23 cellular contexts compared by ENCODE assay signal in the genomic region with DNA sequence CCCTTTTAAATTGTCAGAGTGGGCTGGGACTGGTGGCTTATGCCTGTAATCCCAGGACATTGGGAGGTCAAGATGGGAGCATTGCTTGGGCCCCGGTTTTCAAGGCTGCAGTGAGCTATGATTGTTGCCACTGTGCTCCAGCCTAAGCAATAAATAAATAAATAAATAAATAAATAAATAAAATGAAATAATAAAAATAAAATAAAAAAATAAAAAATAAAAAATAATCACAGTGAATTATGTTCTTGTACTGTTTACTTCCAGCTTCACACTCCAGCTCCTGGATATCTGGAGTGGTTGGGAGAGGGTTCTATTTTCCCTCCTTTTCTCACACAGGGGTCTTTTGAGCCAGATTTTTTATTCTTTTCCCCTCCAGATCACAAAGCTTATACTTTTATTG. TPM values are rescaled to one million over a fixed set of nuclear protein-coding genes. Genes with fewer than 3 reads are reported as not detected.
DNase-seq lines count a peak whose midpoint lies in the region; ATAC-seq, FAIRE-seq and TF ChIP-seq lines count a peak whose summit lies in the region.
"Had no signal": no experiment of that assay in that cellular context is flagged by ENCODE, and none has a peak within 500 bp of the region (broad histone marks: within the 10 kb centered on the region; RNA-seq: fewer than 3 reads in every experiment).

No MANE protein-coding gene starts in this region.

- POLR2A ChIA-PET in MCF 10A (lab: Yijun Ruan, JAX) = interaction anchor here (0.6 to 1.4 kb wide), 4 partner anchors 14 to 203 kb away, joined by 3 to 5 read pairs (median 4); partner anchors contain the start of gene EFEMP1
- POLR2A ChIA-PET in PC-3 (lab: Charles Lee; ENCODE audit: unreplicated experiment) = no interaction called here
- POLR2A ChIA-PET in endothelial cell of umbilical vein (lab: Charles Lee) = no interaction called here

- H3K9me3 ChIP-seq in mammary epithelial cell (replicated peaks; ENCODE audit: insufficient read depth, low read length) = no peaks in the 10 kb centered on the region
- no peaks in the 10 kb centered on the region for H3K9me3 ChIP-seq in PC-3 (ENCODE audit: low read length)
- no peaks in the 10 kb centered on the region for H3K9me3 ChIP-seq in endothelial cell of umbilical vein (replicated peaks; ENCODE audit: control insufficient read depth, insufficient read depth, low read length)
- H3K9me3 ChIP-seq: BLaER1 treated with 17β-estradiol and CSF1 and Interleukin-3, amounts not matched to agents 10 nM and 100 nM had no signal

- peak overlapping the region; percentile 40 for H2AFZ ChIP-seq in mammary epithelial cell (ENCODE audit: low read depth, low read length)
- H2AFZ ChIP-seq in PC-3 (ENCODE audit: low read length) = peak overlapping the region; percentile 27; the same call in 1 of the 2 replicates
- peak overlapping the region; percentile 36 for H2AFZ ChIP-seq in endothelial cell of umbilical vein (ENCODE audit: low read depth, low read length)

- H4K20me1 ChIP-seq in mammary epithelial cell (ENCODE audit: insufficient read depth, low read length) (no peaks in the 10 kb centered on the region), PC-3 (ENCODE audit: low read length) (no peaks in the 10 kb centered on the region), endothelial cell of umbilical vein (replicated peaks; ENCODE audit: control insufficient read depth, extremely low read depth, insufficient read depth, low read length) (no peaks in the 10 kb centered on the region)
- H4K20me1 ChIP-seq: BLaER1 treated with 17β-estradiol and CSF1 and Interleukin-3, amounts not matched to agents 10 nM and 100 nM had no signal

- CTCF ChIA-PET in mammary epithelial cell (lab: Charles Lee; ENCODE audit: low non-redundant PET) (no interaction called here), MCF 10A (lab: Yijun Ruan, JAX) (interaction anchor here (0.5 to 6.4 kb wide), 14 partner anchors 11 to 464 kb away, joined by 3 to 92 read pairs (median 6); partner anchors contain the start of genes CCDC85A and EFEMP1), PC-3 (lab: Charles Lee) (no interaction called here), endothelial cell of umbilical vein (lab: Charles Lee) (interaction anchor here (1.1 to 1.5 kb wide), 4 partner anchors 31 to 411 kb away, joined by 3 to 6 read pairs (median 5); no protein-coding TSS in a partner anchor)

- H3K79me2 ChIP-seq in mammary epithelial cell (ENCODE audit: insufficient read depth, low read length) (no peaks in the 10 kb centered on the region), PC-3 (ENCODE audit: low read length) (no peaks in the 10 kb centered on the region), endothelial cell of umbilical vein (ENCODE audit: control insufficient read depth, insufficient read depth, low read length) (no peaks in the 10 kb centered on the region)

- H3K27me3 Mint-ChIP-seq in MCF 10A (ENCODE audit: insufficient read depth, unreplicated experiment) = no peaks in the 10 kb centered on the region

- H3K4me1 ChIP-seq in mammary epithelial cell (ENCODE audit: insufficient read depth, low read length) = peaks cover 16% of the 10 kb centered on the region
- H3K4me1 ChIP-seq in PC-3 (ENCODE audit: insufficient read depth, low read length) = peaks cover 22% of the 10 kb centered on the region
- peaks cover 7% of the 10 kb centered on the region for H3K4me1 ChIP-seq in endothelial cell of umbilical vein (ENCODE audit: control insufficient read depth, extremely low read depth, insufficient read depth, low read length)

- no peaks in the 10 kb centered on the region for H3K9me2 ChIP-seq in PC-3 (replicated peaks; ENCODE audit: low read length)

- H3K9me1 ChIP-seq in endothelial cell of umbilical vein (replicated peaks; ENCODE audit: control insufficient read depth, extremely low read depth, insufficient read depth, low read length) = no peaks in the 10 kb centered on the region

- TF ChIP-seq CTCF in mammary epithelial cell (conservative IDR thresholded peaks at IDR 0.05 in 1 of 2, IDR thresholded peaks at IDR 0.05 in 1 of 2; ENCODE audit: extremely low read depth in 1 of 2, insufficient read depth in 1 of 2, low read depth in 1 of 2, low read length in 2 of 2) (no peak), MCF 10A (IDR thresholded peaks at IDR 0.05; ENCODE audit: unreplicated experiment) (no peak), PC-3 (conservative IDR thresholded peaks at IDR 0.05; ENCODE audit: low read depth, low read length) (no peak), endothelial cell of umbilical vein (IDR thresholded peaks at IDR 0.05; ENCODE audit: extremely low read depth in 1 of 2, insufficient read depth in 1 of 2, low read depth in 1 of 2, low read length in 2 of 2) (no peak)

- no peaks in the 10 kb centered on the region for H3F3A ChIP-seq in PC-3 (ENCODE audit: low read length, unreplicated experiment)

- no peak overlapping the region for H3K4me2 ChIP-seq in mammary epithelial cell (ENCODE audit: insufficient read depth, low read depth, low read length)
- peak overlapping the region; percentile 65; the same call in 1 of the 2 replicates for H3K4me2 ChIP-seq in PC-3 (ENCODE audit: low read length)
- no peak overlapping the region for H3K4me2 ChIP-seq in endothelial cell of umbilical vein (ENCODE audit: insufficient read depth, low read length)

- H3K9me3 Mint-ChIP-seq in MCF 10A (ENCODE audit: unreplicated experiment) = no peaks in the 10 kb centered on the region
- H3K9me3 Mint-ChIP-seq: CD4-positive, alpha-beta T cell; CD8-positive, alpha-beta T cell had no signal

- H3K27me3 ChIP-seq in mammary epithelial cell (ENCODE audit: insufficient read depth, low read length) = no peaks in the 10 kb centered on the region
- H3K27me3 ChIP-seq in PC-3 (ENCODE audit: low read length) = no peaks in the 10 kb centered on the region
- no peaks in the 10 kb centered on the region for H3K27me3 ChIP-seq in endothelial cell of umbilical vein (ENCODE audit: control insufficient read depth in 2 of 2, insufficient read depth in 2 of 2, low read length in 2 of 2)
- H3K27me3 ChIP-seq: BLaER1 treated with 17β-estradiol and CSF1 and Interleukin-3, amounts not matched to agents 10 nM and 100 nM had no signal

- no peak for TF ChIP-seq POLR2A in endothelial cell of umbilical vein (IDR thresholded peaks at IDR 0.05; ENCODE audit: low read depth, low read length)

- dilution Hi-C loops in mammary epithelial cell (cut with HindIII; ENCODE audit: low sequenced_read_pairs) = no loop called here
- dilution Hi-C loops in endothelial cell of umbilical vein (cut with MboI; ENCODE audit: extremely low pct_ligation_motif_present, low sequenced_read_pairs) = no loop called here

- H3K36me3 ChIP-seq in mammary epithelial cell (ENCODE audit: insufficient read depth, low read length) (no peaks in the 10 kb centered on the region), PC-3 (ENCODE audit: low read depth, low read length) (no peaks in the 10 kb centered on the region), endothelial cell of umbilical vein (ENCODE audit: control insufficient read depth in 2 of 2, extremely low read depth in 1 of 2, insufficient read depth in 2 of 2, low read length in 2 of 2) (no peaks in the 10 kb centered on the region)
- H3K36me3 ChIP-seq: BLaER1 treated with 17β-estradiol and CSF1 and Interleukin-3, amounts not matched to agents 10 nM and 100 nM had no signal

- WGBS in mammary epithelial cell (ENCODE audit: low coverage, missing lambda C conversion rate) = 94% methylated on average over 1 of the region's 1 CpG

- H3K9ac ChIP-seq in mammary epithelial cell (ENCODE audit: insufficient read depth, low read length) = no peak overlapping the region
- no peak overlapping the region for H3K9ac ChIP-seq in PC-3 (ENCODE audit: low read length)
- no peak overlapping the region for H3K9ac ChIP-seq in endothelial cell of umbilical vein (replicated peaks; ENCODE audit: extremely low read depth, insufficient read depth, low read length)
- H3K9ac ChIP-seq: BLaER1 treated with 17β-estradiol and CSF1 and Interleukin-3, amounts not matched to agents 10 nM and 100 nM had no signal

- no peaks in the 10 kb centered on the region for H3K36me3 Mint-ChIP-seq in MCF 10A (ENCODE audit: insufficient read depth, unreplicated experiment)
- H3K36me3 Mint-ChIP-seq: CD8-positive, alpha-beta T cell had no signal

- intact Hi-C loops in mammary epithelial cell (cut with micrococcal nuclease) = loop anchor here (2.0 to 5.0 kb wide), 2 partner anchors 137 to 203 kb away; partner anchors contain the start of gene EFEMP1
- intact Hi-C loops in MCF 10A (cut with micrococcal nuclease) = loop anchor here (10.0 kb wide), 1 partner anchor 145 kb away; no protein-coding TSS in a partner anchor
- intact Hi-C loops in PC-3 (cut with micrococcal nuclease) = loop anchor here (2.0 kb wide), 1 partner anchor 51 kb away; no protein-coding TSS in a partner anchor
- intact Hi-C loops in endothelial cell of umbilical vein (cut with micrococcal nuclease) = loop anchor here (2.0 to 10.0 kb wide), 4 partner anchors 143 to 1797 kb away; partner anchors contain the start of gene EFEMP1

- in situ Hi-C loops in mammary epithelial cell (cut with MboI; ENCODE audit: low sequenced_read_pairs in 2 of 2) = loop anchor here (10.0 to 25.0 kb wide), 2 partner anchors 295 to 417 kb away; no protein-coding TSS in a partner anchor

- H3K27ac Mint-ChIP-seq in MCF 10A (ENCODE audit: low read depth, unreplicated experiment) = no peak overlapping the region
- H3K27ac Mint-ChIP-seq: B cell; CD4-positive, alpha-beta T cell; CD8-positive, alpha-beta T cell had no signal

- FAIRE-seq in endothelial cell of umbilical vein (lab: Jason Lieb, UNC) = no peak
- FAIRE-seq: A204.1, D721Med, G401.6, GM12891, GM19239 had no signal

- ATAC-seq in PC-3 = no peak
- ATAC-seq: CD8-positive, alpha-beta T cell had no signal

- H3K27ac ChIP-seq in mammary epithelial cell (ENCODE audit: insufficient read depth, low read depth, low read length) (no peak overlapping the region), PC-3 (ENCODE audit: low read length) (no peak overlapping the region), endothelial cell of umbilical vein (ENCODE audit: insufficient read depth, low read depth, low read length) (no peak overlapping the region)
- H3K27ac ChIP-seq: BLaER1 treated with 17β-estradiol and CSF1 and Interleukin-3, amounts not matched to agents 10 nM and 100 nM; C4-2B had no signal

- no peak for DNase-seq in mammary epithelial cell
- DNase-seq in MCF 10A (ENCODE audit: unreplicated experiment) = no peak
- DNase-seq in PC-3 = no peak
- DNase-seq in endothelial cell of umbilical vein (ENCODE audit: low read depth, low spot score) = no peak
- no peak for DNase-seq in NCI-H146 (lab: John Stamatoyannopoulos, UW)
- no peak for DNase-seq in NCI-H187 treated with DMSO at 0.1 percent for 48 hours (lab: John Stamatoyannopoulos, UW)
- DNase-seq: 8988T; ACHN; AML-193; Caco-2; Calu3; CD4-positive, alpha-beta T cell; CD8-positive, alpha-beta T cell; DMS79 treated with DMSO at 0.1 percent for 48 hours; GF-D8 had no signal

- H3K4me1 Mint-ChIP-seq in MCF 10A (ENCODE audit: insufficient read depth, unreplicated experiment) = no peaks in the 10 kb centered on the region
- H3K4me1 Mint-ChIP-seq: B cell had no signal

- BruUV-seq in mammary epithelial cell (replicated peaks; lab: Mats Ljungman, UMichigan) (no TSS peak), MCF 10A (replicated peaks; lab: Mats Ljungman, UMichigan) (no TSS peak), PC-3 (replicated peaks; lab: Mats Ljungman, UMichigan) (no TSS peak), endothelial cell of umbilical vein (replicated peaks; lab: Mats Ljungman, UMichigan) (no TSS peak)

- H3K4me3 ChIP-seq in mammary epithelial cell (replicated peaks in 1 of 3; ENCODE audit: insufficient read depth in 1 of 3, low read depth in 2 of 3, low read length in 3 of 3) (no peak overlapping the region), PC-3 (ENCODE audit: low read length) (no peak overlapping the region), endothelial cell of umbilical vein (replicated peaks in 1 of 3; ENCODE audit: insufficient read depth in 1 of 3, low read depth in 1 of 3, low read length in 3 of 3) (no peak overlapping the region)
- H3K4me3 ChIP-seq: BLaER1 treated with 17β-estradiol and CSF1 and Interleukin-3, amounts not matched to agents 10 nM and 100 nM had no signal

- H3K4me3 Mint-ChIP-seq in MCF 10A (ENCODE audit: unreplicated experiment) = no peak overlapping the region
- H3K4me3 Mint-ChIP-seq: B cell; CD4-positive, alpha-beta T cell; CD8-positive, alpha-beta T cell had no signal

RNA-seq across cellular contexts. Expression of gene PNPT1, which starts 26.2 kb away (rescaled TPM):
- 10 to 100 TPM; 19.8 to 39.5 TPM for total RNA-seq in mammary epithelial cell
- 10.8 TPM for polyA plus RNA-seq in mammary epithelial cell
- polyA minus RNA-seq in mammary epithelial cell = 13.9 TPM
- 45.4 and 56.8 TPM in 2 replicates for total RNA-seq in MCF 10A (2022)
- total RNA-seq in PC-3 (2014; rRNA removed) = 38.8 and 43.6 TPM in 2 replicates
- 32.4 and 34.2 TPM in 2 replicates for total RNA-seq in endothelial cell of umbilical vein
- polyA plus RNA-seq in endothelial cell of umbilical vein = 6.6 and 7.0 TPM in 2 replicates
- polyA plus RNA-seq in endothelial cell of umbilical vein (2011; cell fraction: cytosol; rRNA removed) = 9.1 and 9.7 TPM in 2 replicates
- 22.0 and 27.9 TPM in 2 replicates for polyA plus RNA-seq in endothelial cell of umbilical vein (2011; cell fraction: nucleus; rRNA removed)
- polyA plus RNA-seq in endothelial cell of umbilical vein (2012) = 25.4 and 28.8 TPM in 2 replicates
- polyA minus RNA-seq in endothelial cell of umbilical vein = 12.8 and 17.0 TPM in 2 replicates
- polyA minus RNA-seq in endothelial cell of umbilical vein (2011; cell fraction: cytosol; rRNA and poly(A)+ RNA removed) = 74.1 TPM
- polyA minus RNA-seq in endothelial cell of umbilical vein (2011; cell fraction: nucleus; rRNA and poly(A)+ RNA removed) = 13.1 and 13.2 TPM in 2 replicates

Comparison
In these comparisons a context has a peak if more than half of its experiments do, and no peak if none do; other contexts are left out.
1. CTCF ChIA-PET loops: an anchor here in MCF 10A (0.5 to 6.4 kb wide) and endothelial cell of umbilical vein (1.1 to 1.5 kb wide); none called in mammary epithelial cell and PC-3.